Comparison of ENCODE assay signal across 8 cellular contexts in genomic region chr1:197903196-197903514, GRCh38. TPM values are rescaled to one million over a fixed set of nuclear protein-coding genes. Genes with fewer than 3 reads are reported as not detected.
DNase-seq lines count a peak whose midpoint lies in the region; ATAC-seq and TF ChIP-seq lines count a peak whose summit lies in the region.

No MANE protein-coding gene starts in this region.

- no peak for DNase-seq in left ventricle myocardium inferior
- DNase-seq in gastrocnemius medialis, result no peak
- no peak for DNase-seq in NCI-H1436 (lab: John Stamatoyannopoulos, UW)

- H3K27me3 ChIP-seq in left ventricle myocardium inferior (ENCODE audit: low read depth), result peaks cover 44% of the 10 kb centered on the region
- peaks cover 12 to 36% (median 17%) of the 10 kb centered on the region in 3 donors for H3K27me3 ChIP-seq in gastrocnemius medialis

- ATAC-seq in GM21515 (IDR thresholded peaks at IDR 0.05; ENCODE audit: unreplicated experiment), result peak; percentile 31
- ATAC-seq in gastrocnemius medialis, result no peak
- ATAC-seq in GM19397 (IDR thresholded peaks at IDR 0.05; ENCODE audit: unreplicated experiment), result no peak
- no peak for ATAC-seq in GM21367 (IDR thresholded peaks at IDR 0.05; ENCODE audit: unreplicated experiment)
- no peak for ATAC-seq in GM19395 (IDR thresholded peaks at IDR 0.05; ENCODE audit: unreplicated experiment)

- intact Hi-C loops in left ventricle myocardium inferior (cut with micrococcal nuclease), result no loop called here
- intact Hi-C loops in gastrocnemius medialis (cut with DNase I; ENCODE audit: low total_unique reads), result loop anchor here (2.0 kb wide), 1 partner anchor 254 kb away; the partner anchor contains the start of gene NEK7

- H3K4me1 ChIP-seq in left ventricle myocardium inferior, result peaks cover 15% of the 10 kb centered on the region
- H3K4me1 ChIP-seq in gastrocnemius medialis, result peaks cover 9 to 10% of the 10 kb centered on the region in 2 donors

- no peak for TF ChIP-seq CTCF in VCaP (conservative IDR thresholded peaks at IDR 0.05)
- no peak for TF ChIP-seq CTCF in left ventricle myocardium inferior (IDR thresholded peaks at IDR 0.05; ENCODE audit: borderline replicate concordance)
- no peak for TF ChIP-seq CTCF in gastrocnemius medialis (IDR thresholded peaks at IDR 0.05 in 4 of 5, conservative IDR thresholded peaks at IDR 0.05 in 1 of 5)

- in situ Hi-C loops in gastrocnemius medialis (cut with MboI; ENCODE audit: low sequenced_read_pairs in 4 of 4), result loop anchor here in 2 of 4 donors (25.0 kb wide), 2 partner anchors 259 to 716 kb away; partner anchors contain the start of gene NEK7 (in 1 of the 2)

- H3K27ac ChIP-seq in VCaP (peak overlapping the region; percentile 98), left ventricle myocardium inferior (replicated peaks) (peak overlapping the region; percentile 89), gastrocnemius medialis (peak overlapping the region; percentile 79 to 92 (median 85))

- H3K36me3 ChIP-seq in left ventricle myocardium inferior (no peaks in the 10 kb centered on the region), gastrocnemius medialis (no peaks in the 10 kb centered on the region)

- H3K4me3 ChIP-seq in left ventricle myocardium inferior (peak overlapping the region; percentile 75), gastrocnemius medialis (peak overlapping the region; percentile 69 to 83 (median 72))

- no peaks in the 10 kb centered on the region for H3K9me3 ChIP-seq in left ventricle myocardium inferior (replicated peaks)
- H3K9me3 ChIP-seq in gastrocnemius medialis, result no peaks in the 10 kb centered on the region

- TF ChIP-seq POLR2A in gastrocnemius medialis (IDR thresholded peaks at IDR 0.05), result no peak

RNA-seq across cellular contexts. Expression of gene C1orf53, which starts 0.7 kb away (rescaled TPM):
- total RNA-seq in left ventricle myocardium inferior (7.8 TPM), gastrocnemius medialis (1 to 10 TPM in 3 of 4 donors, not detected in 1; 2.1 to 4.8 (median 3.8) TPM)

RNA-seq across cellular contexts. Expression of gene LHX9, which starts 14.0 kb away (rescaled TPM):
- total RNA-seq in left ventricle myocardium inferior (not detected), gastrocnemius medialis (under 1 TPM in 1 of 4 donors, not detected in 3; 0.09 TPM)
